ENCODE assay signal across 9 cellular contexts in genomic region chr19:44305457-44305856, GRCh38. TPM values are rescaled to one million over a fixed set of nuclear protein-coding genes. Genes with fewer than 3 reads are reported as not detected.
A peak's percentile ranks its signal among the peaks of the same experiment; 100 is the strongest.
DNase-seq lines count a peak whose midpoint lies in the region; ATAC-seq, FAIRE-seq and TF ChIP-seq lines count a peak whose summit lies in the region.
"Had no signal": no experiment of that assay in that cellular context is flagged by ENCODE, and none has a peak within 500 bp of the region (broad histone marks: within the 10 kb centered on the region; RNA-seq: fewer than 3 reads in every experiment).

No MANE protein-coding gene starts in this region.

- H3K4me1 Mint-ChIP-seq in naive thymus-derived CD8-positive, alpha-beta T cell, result peaks cover 12 to 26% (median 19%) of the 10 kb centered on the region in 4 donors

- FAIRE-seq in GM19239 (lab: Jason Lieb, UNC), result no peak

- peak overlapping the region in 4 of 10 donors; percentile 9 to 91 (median 71) for H3K27ac Mint-ChIP-seq in naive thymus-derived CD8-positive, alpha-beta T cell

- H3K4me1 ChIP-seq in HUES48 (ENCODE audit: control insufficient read depth, insufficient read depth, low read length), result no peaks in the 10 kb centered on the region

- peaks cover 7 to 35% (median 22%) of the 10 kb centered on the region in 9 donors for H3K9me3 Mint-ChIP-seq in naive thymus-derived CD8-positive, alpha-beta T cell

- TF ChIP-seq CTCF in AG04450 (IDR thresholded peaks at IDR 0.05; ENCODE audit: low read depth, low read length) (no peak), coronary artery (IDR thresholded peaks at IDR 0.05) (no peak)

- H3K36me3 Mint-ChIP-seq in naive thymus-derived CD8-positive, alpha-beta T cell, result peaks cover 20 to 35% (median 26%) of the 10 kb centered on the region in 3 donors

- H3K27ac ChIP-seq in AG04450 (ENCODE audit: low read depth, low read length) (no peak overlapping the region), HUES48 (ENCODE audit: low read depth, low read length) (no peak overlapping the region), coronary artery (no peak overlapping the region)

- H3K4me3 Mint-ChIP-seq in naive thymus-derived CD8-positive, alpha-beta T cell, result peak overlapping the region; percentile 88 to 96 (median 94)

- no peak for TF ChIP-seq POLR2A in GM18505 (IDR thresholded peaks at IDR 0.05; ENCODE audit: borderline replicate concordance, extremely low read depth, insufficient read depth, insufficient read length)

- CTCF ChIA-PET in AG04450 (lab: Charles Lee), result no interaction called here

- H3K27me3 ChIP-seq in AG04450 (ENCODE audit: control insufficient read depth, insufficient read depth, low read length) (no peaks in the 10 kb centered on the region), HUES48 (ENCODE audit: control insufficient read depth, insufficient read depth, low read length) (no peaks in the 10 kb centered on the region)

- H3K4me3 ChIP-seq in AG04450 (ENCODE audit: low read depth, low read length) (peak overlapping the region; percentile 47), HUES48 (ENCODE audit: low read depth, low read length) (peak overlapping the region; percentile 89), coronary artery (peak overlapping the region; percentile 87)

- POLR2A ChIA-PET in AG04450 (lab: Yijun Ruan, JAX), result interaction anchor here (0.6 to 1.0 kb wide), 2 partner anchors 93 to 195 kb away, joined by 3 read pairs; partner anchors contain the start of genes ZNF180 and ZNF227
- POLR2A ChIA-PET in naive thymus-derived CD8-positive, alpha-beta T cell (lab: Charles Lee), result interaction anchor here (0.7 to 1.9 kb wide), 5 partner anchors 89 to 370 kb away, joined by 3 to 7 read pairs (median 6); partner anchors contain the start of genes ZNF225, ZNF227 and ZNF45

- H3K9me3 ChIP-seq in AG04450 (ENCODE audit: control insufficient read depth, insufficient read depth, low read length) (peaks cover 4% of the 10 kb centered on the region; the same call in 1 of the 2 replicates), HUES48 (ENCODE audit: control insufficient read depth, insufficient read depth, low read length) (peaks cover 12% of the 10 kb centered on the region)

- H3K9ac ChIP-seq in HUES48 (ENCODE audit: low read depth, low read length), result no peak overlapping the region

- no peak for ATAC-seq in naive thymus-derived CD8-positive, alpha-beta T cell
- ATAC-seq in GM18505 (IDR thresholded peaks at IDR 0.05; ENCODE audit: unreplicated experiment), result no peak

- H3K27me3 Mint-ChIP-seq in naive thymus-derived CD8-positive, alpha-beta T cell, result peaks cover 0 to 9% (median 0%) of the 10 kb centered on the region in 5 donors

- peaks cover 17% of the 10 kb centered on the region; the same call in 1 of the 2 replicates for H3K36me3 ChIP-seq in HUES48 (ENCODE audit: control insufficient read depth, insufficient read depth, low read length)

- no peak for DNase-seq in AG04450 (ENCODE audit: low read depth, low spot score)
- DNase-seq in coronary artery (ENCODE audit: low spot score), result no peak
- no peak for DNase-seq in naive thymus-derived CD8-positive, alpha-beta T cell
- DNase-seq in glomerular visceral epithelial cell (ENCODE audit: extremely low spot score), result no peak
- no peak for DNase-seq in GM19239 (ENCODE audit: insufficient read length, low spot score)
- no peak for DNase-seq in T1000 (lab: John Stamatoyannopoulos, UW)

RNA-seq across cellular contexts. Expression of gene ZNF235, which starts 0.6 kb away (rescaled TPM):
- 3.6 and 3.8 TPM in 2 replicates for polyA plus RNA-seq in AG04450 (2011; rRNA removed)
- polyA minus RNA-seq in AG04450 (2011; rRNA and poly(A)+ RNA removed), result 4.7 and 6.1 TPM in 2 replicates
- 10 to 100 TPM; 14.1 to 16.6 TPM for total RNA-seq in naive thymus-derived CD8-positive, alpha-beta T cell
- polyA plus RNA-seq in naive thymus-derived CD8-positive, alpha-beta T cell, result 1 to 10 TPM; 2.1 to 3.1 (median 2.7) TPM

RNA-seq across cellular contexts. Expression of gene ZNF233, which starts 45.8 kb away (rescaled TPM):
- polyA plus RNA-seq in AG04450 (2011; rRNA removed), result 1.3 and 2.0 TPM in 2 replicates
- polyA minus RNA-seq in AG04450 (2011; rRNA and poly(A)+ RNA removed), result 1.6 and 3.0 TPM in 2 replicates
- 1 to 10 TPM; 1.2 to 1.7 TPM for total RNA-seq in naive thymus-derived CD8-positive, alpha-beta T cell
- under 1 TPM in 2 of 3 donors, not detected in 1; 0.59 to 0.64 TPM for polyA plus RNA-seq in naive thymus-derived CD8-positive, alpha-beta T cell

RNA-seq across cellular contexts. Expression of gene ZNF112, which starts 51.0 kb away (rescaled TPM):
- 5.2 and 6.9 TPM in 2 replicates for polyA plus RNA-seq in AG04450 (2011; rRNA removed)
- 6.4 and 10.4 TPM in 2 replicates for polyA minus RNA-seq in AG04450 (2011; rRNA and poly(A)+ RNA removed)
- total RNA-seq in naive thymus-derived CD8-positive, alpha-beta T cell, result 1 to 10 TPM; 1.0 to 1.2 TPM
- not detected for polyA plus RNA-seq in naive thymus-derived CD8-positive, alpha-beta T cell
- total RNA-seq: T-helper 2 cell treated with Interferon-gamma antibody and Interleukin-4, amounts not matched to agents 100 ng/mL and 5 ng/mL, for 36 hours had no signal
